In the genomic region with DNA sequence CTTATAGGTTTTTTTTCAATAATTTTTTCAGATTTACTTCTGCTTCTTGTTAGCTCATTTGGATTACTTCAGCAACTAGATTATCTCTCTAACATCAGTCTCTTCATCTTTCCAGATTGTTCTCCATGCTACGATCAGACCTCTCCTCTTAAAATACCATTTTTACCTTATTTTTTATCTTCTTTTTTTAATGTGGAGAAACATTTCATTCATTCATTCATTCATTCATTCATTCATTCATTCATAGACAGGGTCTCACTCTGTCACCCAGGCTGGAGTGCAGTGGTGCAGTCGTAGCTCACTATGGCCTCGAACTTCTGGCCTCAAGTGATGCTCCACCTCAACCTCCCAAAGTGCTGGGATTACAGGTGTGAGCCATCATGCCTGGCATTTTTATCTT, we compare ENCODE assay signal across 9 cellular contexts.
"Had no signal": no experiment of that assay in that cellular context is flagged by ENCODE, and none has a peak within 500 bp of the region (broad histone marks: within the 10 kb centered on the region; RNA-seq: fewer than 3 reads in every experiment).

No MANE protein-coding gene starts in this region.

- H2AFZ ChIP-seq: GM23248 had no signal

- H3K4me3 ChIP-seq: GM23248, HAP-1 had no signal

- H3K4me1 ChIP-seq: HAP-1 had no signal

- DNase-seq: GM23248, GOT3, H7, HFFc6, IMR-90, KBM-7 had no signal

- H3K9me3 ChIP-seq: HAP-1 had no signal

- ATAC-seq: HCT116 had no signal

- H3K9ac ChIP-seq: GM23248 had no signal

- H3K4me3 Mint-ChIP-seq: HFFc6 had no signal

- H3K27ac ChIP-seq: GM23248, HL-60 had no signal

- H3K27ac Mint-ChIP-seq: HFFc6 had no signal
